In the genomic region with DNA sequence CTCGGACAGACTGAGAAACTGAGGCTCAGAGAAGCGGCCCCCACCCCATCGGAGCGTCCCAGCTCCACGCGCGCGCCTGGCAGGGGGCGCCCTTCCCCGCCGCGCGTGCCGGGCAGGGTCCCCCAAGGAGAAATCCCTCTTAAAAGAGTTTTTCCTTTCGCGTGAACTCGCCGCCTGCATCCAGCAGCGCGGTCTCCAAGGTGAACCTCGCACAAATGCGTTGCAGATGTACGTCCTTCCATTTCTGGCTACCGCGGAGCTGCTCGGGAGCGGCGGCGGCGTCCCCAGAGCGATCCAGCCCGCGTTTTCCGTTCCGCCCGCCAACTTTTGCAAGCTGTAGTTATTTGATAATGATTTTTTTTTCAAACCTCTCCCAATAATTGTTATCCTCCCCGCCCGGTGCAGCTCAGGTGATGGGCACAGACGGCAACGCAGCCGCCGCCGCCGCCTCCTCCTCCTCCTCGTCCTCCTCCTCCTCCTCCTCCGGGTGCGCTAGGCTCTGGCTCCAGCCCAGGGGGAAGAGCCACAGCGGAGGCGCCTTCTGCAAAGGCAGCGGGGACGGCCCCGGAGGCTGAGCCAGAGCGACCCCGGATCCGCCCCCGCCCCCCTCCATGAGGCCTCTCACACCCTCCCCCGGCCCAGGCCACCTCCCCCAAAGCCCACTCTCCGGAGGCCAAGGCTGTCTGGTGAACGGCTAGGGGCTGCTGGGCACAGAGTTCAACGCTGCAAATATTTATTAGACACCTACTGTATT, we compare ENCODE assay signal across 8 cellular contexts.
DNase-seq lines count a peak whose midpoint lies in the region; ATAC-seq, FAIRE-seq and TF ChIP-seq lines count a peak whose summit lies in the region.

No MANE protein-coding gene starts in this region.

- intact Hi-C loops in activated B cell treated with CpG ODN at 0.5 μM for 24 hours (cut with micrococcal nuclease), result loop anchor here (1.0 to 10.0 kb wide), 4 partner anchors 56 to 651 kb away; a partner anchor contains a TSS
- intact Hi-C loops in HepG2 (cut with micrococcal nuclease; ENCODE audit: unreplicated experiment), result no loop called here

- no peaks in the 10 kb centered on the region for H3K36me3 ChIP-seq in HepG2 (replicated peaks in 1 of 2; ENCODE audit: control insufficient read depth in 1 of 2, insufficient read depth in 2 of 2, low read length in 2 of 2)

- no peak for TF ChIP-seq POLR2A in HepG2 (IDR thresholded peaks at IDR 0.05; ENCODE audit: insufficient read depth in 1 of 2, low read depth in 2 of 2, low read length in 2 of 2)

- peak overlapping the region; percentile 30 to 65 (median 36); a peak in 4 of 6 replicates for H3K4me3 ChIP-seq in HepG2 (replicated peaks in 1 of 3; ENCODE audit: insufficient read depth in 1 of 3, low read depth in 2 of 3, low read length in 3 of 3)

- H3K79me2 ChIP-seq in HepG2 (ENCODE audit: insufficient read depth, low read length), result no peaks in the 10 kb centered on the region

- no peak for TF ChIP-seq EP300 in HepG2 (IDR thresholded peaks at IDR 0.05; ENCODE audit: low read depth in 2 of 2, low read length in 2 of 2)
- no peak for TF ChIP-seq EP300 in HepG2 (CRISPR knock-in tag; IDR thresholded peaks at IDR 0.05; ENCODE audit: borderline replicate concordance)

- peak overlapping the region; percentile 82 for H3K4me3 Mint-ChIP-seq in activated B cell treated with CpG ODN at 0.5 μM for 24 hours

- no peak overlapping the region for H3K27ac Mint-ChIP-seq in activated B cell treated with CpG ODN at 0.5 μM for 24 hours

- no peak overlapping the region for H2AFZ ChIP-seq in HepG2 (ENCODE audit: low read length)

- H3K4me2 ChIP-seq in HepG2 (ENCODE audit: low read depth, low read length), result peak overlapping the region; percentile 78

- DNase-seq in NCI-H1930 (lab: John Stamatoyannopoulos, UW), result peak; percentile 51 to 56
- peak; percentile 53 for DNase-seq in activated B cell treated with CpG ODN at 0.5 μM for 24 hours
- DNase-seq in central memory CD4-positive, alpha-beta T cell, result peak; percentile 64
- no peak for DNase-seq in HepG2 (ENCODE audit: low spot score)
- DNase-seq in stimulated activated CD4-positive, alpha-beta T cell treated with anti-CD3 and anti-CD28 coated beads, Interleukin-4, amount 100 ng/mL, for 48 hours (ENCODE audit: low read depth in 2 of 2), result peak; percentile 40 to 53

- H4K20me1 ChIP-seq in HepG2 (ENCODE audit: insufficient read depth, low read length), result no peaks in the 10 kb centered on the region

- peak; percentile 64 for TF ChIP-seq CTCF in GM12874 (IDR thresholded peaks at IDR 0.05; ENCODE audit: insufficient read depth, low read depth, low read length)
- no peak for TF ChIP-seq CTCF in activated B cell treated with CpG ODN at 0.5 μM for 24 hours (IDR thresholded peaks at IDR 0.05)
- peak; percentile 61 for TF ChIP-seq CTCF in HepG2 (CRISPR knock-in tag; IDR thresholded peaks at IDR 0.05)

- no peak for FAIRE-seq in HepG2 (lab: Jason Lieb, UNC)

- WGBS in HepG2 (ENCODE audit: low lambda C conversion rate), result 4% methylated on average over 41 of the region's 60 CpGs

- no TSS peak for BruUV-seq in HepG2 (replicated peaks; lab: Mats Ljungman, UMichigan)

- H3K9me3 ChIP-seq in HepG2 (ENCODE audit: low read length), result no peaks in the 10 kb centered on the region

- ATAC-seq in activated B cell treated with CpG ODN at 0.5 μM for 24 hours (ENCODE audit: low read depth) (peak; percentile 63), HepG2 (peak; percentile 69), HG02588 (IDR thresholded peaks at IDR 0.05; ENCODE audit: unreplicated experiment) (no peak), HG02759 (IDR thresholded peaks at IDR 0.05; ENCODE audit: unreplicated experiment) (no peak)

- no peaks in the 10 kb centered on the region for H3K9me3 Mint-ChIP-seq in activated B cell treated with CpG ODN at 0.5 μM for 24 hours

- H3K9ac ChIP-seq in HepG2 (ENCODE audit: insufficient read depth, low read depth, low read length), result no peak overlapping the region

- peaks cover 52% of the 10 kb centered on the region for H3K4me1 Mint-ChIP-seq in activated B cell treated with CpG ODN at 0.5 μM for 24 hours

- CTCF ChIA-PET in activated B cell treated with CpG ODN at 0.5 μM for 24 hours (lab: Charles Lee), result interaction anchor here (0.7 to 1.9 kb wide), 11 partner anchors 9 to 493 kb away, joined by 3 to 19 read pairs (median 3); no protein-coding TSS in a partner anchor
- CTCF ChIA-PET in HepG2 (lab: Yijun Ruan, JAX; ENCODE audit: low intra/inter-chr PET ratio, low total read pairs), result interaction anchor here (1.4 kb wide), 1 partner anchor 72 kb away, joined by 4 read pairs; no protein-coding TSS in a partner anchor

- peaks cover 5 to 39% of the 10 kb centered on the region in 2 experiments; a peak in 4 of 5 replicates for H3K27me3 ChIP-seq in HepG2 (ENCODE audit: control insufficient read depth in 1 of 2, insufficient read depth in 2 of 2, low read length in 2 of 2)

- H3K36me3 Mint-ChIP-seq in activated B cell treated with CpG ODN at 0.5 μM for 24 hours (ENCODE audit: low read depth), result no peaks in the 10 kb centered on the region

- no peaks in the 10 kb centered on the region for H3K27me3 Mint-ChIP-seq in activated B cell treated with CpG ODN at 0.5 μM for 24 hours

- POLR2A ChIA-PET in activated B cell treated with CpG ODN at 0.5 μM for 24 hours (lab: Charles Lee) (interaction anchor here (0.6 to 1.8 kb wide), 5 partner anchors 57 to 689 kb away, joined by 3 to 8 read pairs (median 3); a partner anchor contains a TSS), HepG2 (lab: Yijun Ruan, JAX) (no interaction called here)

- in situ Hi-C loops in HepG2 (cut with HindIII; ENCODE audit: extremely low pct_ligation_motif_present, low pct_unique_long_range_greater_than_20kb), result loop anchor here (5.0 kb wide), 1 partner anchor 74 kb away; a partner anchor contains a TSS

- H3K27ac ChIP-seq in HepG2 (ENCODE audit: extremely low read length, insufficient read depth, low read length), result no peak overlapping the region

- TF ChIP-seq RAD21 in HepG2 (CRISPR knock-in tag; IDR thresholded peaks at IDR 0.05), result 0 out of 2 replicates have a peak, but pooled peaks have one; percentile 24

- peaks cover 19% of the 10 kb centered on the region for H3K4me1 ChIP-seq in HepG2 (ENCODE audit: insufficient read depth, low read length)

TF ChIP-seq in HepG2, 621 proteins besides CTCF, POLR2A, EP300 and RAD21 (continues in another document):
- TF ChIP-seq, protein P1, sequence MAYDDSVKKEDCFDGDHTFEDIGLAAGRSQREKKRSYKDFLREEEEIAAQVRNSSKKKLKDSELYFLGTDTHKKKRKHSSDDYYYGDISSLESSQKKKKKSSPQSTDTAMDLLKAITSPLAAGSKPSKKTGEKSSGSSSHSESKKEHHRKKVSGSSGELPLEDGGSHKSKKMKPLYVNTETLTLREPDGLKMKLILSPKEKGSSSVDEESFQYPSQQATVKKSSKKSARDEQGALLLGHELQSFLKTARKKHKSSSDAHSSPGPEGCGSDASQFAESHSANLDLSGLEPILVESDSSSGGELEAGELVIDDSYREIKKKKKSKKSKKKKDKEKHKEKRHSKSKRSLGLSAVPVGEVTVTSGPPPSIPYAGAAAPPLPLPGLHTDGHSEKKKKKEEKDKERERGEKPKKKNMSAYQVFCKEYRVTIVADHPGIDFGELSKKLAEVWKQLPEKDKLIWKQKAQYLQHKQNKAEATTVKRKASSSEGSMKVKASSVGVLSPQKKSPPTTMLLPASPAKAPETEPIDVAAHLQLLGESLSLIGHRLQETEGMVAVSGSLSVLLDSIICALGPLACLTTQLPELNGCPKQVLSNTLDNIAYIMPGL (CRISPR knock-in tag; IDR thresholded peaks at IDR 0.05; ENCODE audit: borderline replicate concordance in 1 of 2, low read depth in 1 of 2), result 0 out of 4 replicates have a peak, but pooled peaks of 1 of the 2 experiments have one; percentile 39
- TF ChIP-seq, protein P2, sequence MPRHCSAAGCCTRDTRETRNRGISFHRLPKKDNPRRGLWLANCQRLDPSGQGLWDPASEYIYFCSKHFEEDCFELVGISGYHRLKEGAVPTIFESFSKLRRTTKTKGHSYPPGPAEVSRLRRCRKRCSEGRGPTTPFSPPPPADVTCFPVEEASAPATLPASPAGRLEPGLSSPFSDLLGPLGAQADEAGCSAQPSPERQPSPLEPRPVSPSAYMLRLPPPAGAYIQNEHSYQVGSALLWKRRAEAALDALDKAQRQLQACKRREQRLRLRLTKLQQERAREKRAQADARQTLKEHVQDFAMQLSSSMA (CRISPR knock-in tag; IDR thresholded peaks at IDR 0.05), result no peak
- TF ChIP-seq, protein P3, sequence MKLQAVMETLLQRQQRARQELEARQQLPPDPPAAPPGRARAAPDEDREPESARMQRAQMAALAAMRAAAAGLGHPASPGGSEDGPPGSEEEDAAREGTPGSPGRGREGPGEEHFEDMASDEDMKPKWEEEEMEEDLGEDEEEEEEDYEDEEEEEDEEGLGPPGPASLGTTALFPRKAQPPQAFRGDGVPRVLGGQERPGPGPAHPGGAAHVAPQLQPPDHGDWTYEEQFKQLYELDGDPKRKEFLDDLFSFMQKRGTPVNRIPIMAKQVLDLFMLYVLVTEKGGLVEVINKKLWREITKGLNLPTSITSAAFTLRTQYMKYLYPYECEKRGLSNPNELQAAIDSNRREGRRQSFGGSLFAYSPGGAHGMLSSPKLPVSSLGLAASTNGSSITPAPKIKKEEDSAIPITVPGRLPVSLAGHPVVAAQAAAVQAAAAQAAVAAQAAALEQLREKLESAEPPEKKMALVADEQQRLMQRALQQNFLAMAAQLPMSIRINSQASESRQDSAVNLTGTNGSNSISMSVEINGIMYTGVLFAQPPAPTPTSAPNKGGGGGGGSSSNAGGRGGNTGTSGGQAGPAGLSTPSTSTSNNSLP (IDR thresholded peaks at IDR 0.05; ENCODE audit: low read depth, low read length), result peak; percentile 25; the same call in 1 of the 2 replicates
- TF ChIP-seq ZNF777 (CRISPR knock-in tag; IDR thresholded peaks at IDR 0.05), result peak; percentile 48; the same call in 1 of the 2 replicates

Comparison
In these comparisons a context has a peak if more than half of its experiments do, and no peak if none do; other contexts are left out.
1. ATAC-seq: peak in activated B cell treated with CpG ODN at 0.5 μM for 24 hours (single experiment) and HepG2 (single experiment); none in HG02588 (single experiment) and HG02759 (single experiment).